Comparison of ENCODE assay signal across 32 cellular contexts in the genomic region with DNA sequence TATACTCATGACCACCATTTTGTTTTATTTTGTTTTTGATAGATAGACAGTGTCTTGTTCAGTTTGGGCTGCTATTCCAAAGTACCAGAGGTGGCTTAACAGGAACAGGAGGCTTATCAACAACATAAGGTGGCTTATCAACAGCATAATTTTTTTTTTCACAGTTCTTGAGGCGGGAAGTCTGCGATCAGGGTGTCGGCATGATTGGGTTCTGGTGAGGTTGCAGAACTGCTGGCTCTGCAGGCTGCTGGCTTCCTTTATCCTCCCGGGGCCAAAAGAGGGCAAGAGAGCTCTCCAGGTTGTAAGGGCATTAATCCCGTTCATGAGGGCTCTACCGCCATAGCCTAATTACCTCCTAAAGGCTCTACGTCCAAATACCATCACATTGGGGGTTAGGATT.
"Had no signal": no experiment of that assay in that cellular context is flagged by ENCODE, and none has a peak within 500 bp of the region (broad histone marks: within the 10 kb centered on the region; RNA-seq: fewer than 3 reads in every experiment).

No MANE protein-coding gene starts in this region.

- FAIRE-seq: astrocyte, TTC549 had no signal

- H3K36me3 ChIP-seq: adrenal gland, brain microvascular endothelial cell, breast epithelium had no signal

- H3K4me3 ChIP-seq: adrenal gland, body of pancreas, breast epithelium had no signal

- H3K4me1 ChIP-seq: adrenal gland, breast epithelium had no signal

- DNase-seq: activated B cell treated with CpG ODN at 0.5 μM for 24 hours; activated CD4-positive, alpha-beta memory T cell treated with anti-CD3 and anti-CD28 coated beads for 36 hours; activated CD4-positive, alpha-beta T cell treated with anti-CD3 and anti-CD28 coated beads for 4 hours; activated CD4-positive, alpha-beta T cell treated with anti-CD3 and anti-CD28 coated beads, Interleukin-2, amount 10 ng/mL, durations not matched to agents 24 days and 14 days; activated CD4-positive, alpha-beta T cell treated with anti-CD3 and anti-CD28 coated beads, Interleukin-2, amount 50 U/mL, for 1 hour; activated CD4-positive, alpha-beta T cell treated with anti-CD3 and anti-CD28 coated beads, Interleukin-2, amount 50 U/mL, for 4 hours; activated CD4-positive, CD25-positive, alpha-beta regulatory T cell treated with anti-CD3 and anti-CD28 coated beads, Interleukin-2, amount 50 U/mL, for 72 hours; activated CD8-positive, alpha-beta memory T cell treated with anti-CD3 and anti-CD28 coated beads, Interleukin-2, amount 50 U/mL, for 4 hours; activated CD8-positive, alpha-beta T cell treated with anti-CD3 and anti-CD28 coated beads for 36 hours; activated effector memory CD4-positive, alpha-beta T cell treated with anti-CD3 and anti-CD28 coated beads, Interleukin-2, amount 50 U/mL, for 16 hours; activated gamma-delta T cell treated with Interleukin-2 at 50 U/mL for 16 hours; activated naive CD4-positive, alpha-beta T cell; activated naive CD4-positive, alpha-beta T cell treated with anti-CD3 and anti-CD28 coated beads for 36 hours; activated naive CD4-positive, alpha-beta T cell treated with anti-CD3 and anti-CD28 coated beads, Interleukin-2, amount 50 U/mL, for 16 hours; activated naive CD8-positive, alpha-beta T cell treated with anti-CD3 and anti-CD28 coated beads for 36 hours; activated T-cell treated with anti-CD3 and anti-CD28 coated beads for 4 hours; activated T-cell treated with anti-CD3 and anti-CD28 coated beads, Interleukin-2, amount 50 U/mL, for 1 hour; activated T-cell treated with anti-CD3 and anti-CD28 coated beads, Interleukin-2, amount 50 U/mL, for 4 hours; activated T-cell treated with anti-CD3 and anti-CD28 coated beads, Interleukin-2, amount 50 U/mL, for 72 hours; adrenal gland; amniotic stem cell; aorta; body of pancreas; brain microvascular endothelial cell; central memory CD4-positive, alpha-beta T cell; T-helper 1 cell; T-helper 2 cell; T-helper 9 cell had no signal

- H3K9me3 ChIP-seq: adrenal gland, body of pancreas had no signal

- H3K27me3 ChIP-seq: adrenal gland, body of pancreas, brain microvascular endothelial cell had no signal

- H3K27ac ChIP-seq: adrenal gland, body of pancreas, brain microvascular endothelial cell, breast epithelium, VCaP had no signal
